23 cellular contexts compared by ENCODE assay signal in genomic region chr9:135275926-135276289, GRCh38.
"Had no signal": no experiment of that assay in that cellular context is flagged by ENCODE, and none has a peak within 500 bp of the region (broad histone marks: within the 10 kb centered on the region; RNA-seq: fewer than 3 reads in every experiment).

No MANE protein-coding gene starts in this region.

- H3K4me3 Mint-ChIP-seq: dendritic cell treated with granulocyte-macrophage colony-stimulating factor and Interleukin-4, amounts not matched to agents 40 ng/mL and 50 ng/mL, for 4 days; effector memory CD8-positive, alpha-beta T cell; immature natural killer cell; stimulated activated effector memory CD8-positive, alpha-beta T cell treated with anti-CD3 and anti-CD28 coated beads, Interleukin-12 subunit alpha, Interleukin-12 subunit beta, amount 100 ng/mL, for 72 hours had no signal

- H3K4me3 ChIP-seq: esophagus muscularis mucosa, gastrocnemius medialis, left ventricle myocardium inferior, lung, psoas muscle, right lobe of liver, thoracic aorta, transverse colon had no signal

- H3K27me3 ChIP-seq: right lobe of liver had no signal

- H3K9me3 ChIP-seq: esophagus muscularis mucosa, gastrocnemius medialis, left ventricle myocardium inferior, psoas muscle, right lobe of liver, thoracic aorta, transverse colon had no signal

- FAIRE-seq: colon, keratinocyte had no signal

- H3K4me1 ChIP-seq: esophagus muscularis mucosa, gastrocnemius medialis, parathyroid adenoma, psoas muscle, transverse colon had no signal

- H2AFZ ChIP-seq: parathyroid adenoma had no signal

- H3K9me3 Mint-ChIP-seq: dendritic cell treated with granulocyte-macrophage colony-stimulating factor and Interleukin-4, amounts not matched to agents 40 ng/mL and 50 ng/mL, for 4 days; effector memory CD8-positive, alpha-beta T cell; immature natural killer cell; naive B cell; stimulated activated effector memory CD8-positive, alpha-beta T cell treated with anti-CD3 and anti-CD28 coated beads, Interleukin-12 subunit alpha, Interleukin-12 subunit beta, amount 100 ng/mL, for 72 hours had no signal

- ATAC-seq: effector memory CD8-positive, alpha-beta T cell; gastrocnemius medialis; psoas muscle; stimulated activated effector memory CD8-positive, alpha-beta T cell treated with anti-CD3 and anti-CD28 coated beads, Interleukin-12 subunit alpha, Interleukin-12 subunit beta, amount 100 ng/mL, for 72 hours; stimulated activated naive CD8-positive, alpha-beta T cell treated with anti-CD3 and anti-CD28 coated beads, Interleukin-15, Interleukin-2, amounts not matched to agents 100 U/mL and 50 U/mL, for 24 hours had no signal

- DNase-seq: effector memory CD8-positive, alpha-beta T cell; gastrocnemius medialis; immature natural killer cell; left cardiac atrium; left ventricle myocardium inferior; mesenchymal stem cell; naive B cell; psoas muscle; retina; right lobe of liver; stimulated activated CD4-positive, alpha-beta T cell treated with anti-CD3 and anti-CD28 coated beads, Interleukin-4, amount 100 ng/mL, for 1 hour; stimulated activated CD8-positive, alpha-beta memory T cell treated with anti-CD3 and anti-CD28 coated beads, Interleukin-4, amount 100 ng/mL, for 48 hours; stimulated activated naive CD8-positive, alpha-beta T cell treated with anti-CD3 and anti-CD28 coated beads, Interleukin-15, Interleukin-2, amounts not matched to agents 100 U/mL and 50 U/mL, for 24 hours; transverse colon had no signal

- H3K36me3 Mint-ChIP-seq: immature natural killer cell; naive B cell; stimulated activated effector memory CD8-positive, alpha-beta T cell treated with anti-CD3 and anti-CD28 coated beads, Interleukin-12 subunit alpha, Interleukin-12 subunit beta, amount 100 ng/mL, for 72 hours had no signal

- H3K79me2 ChIP-seq: parathyroid adenoma had no signal

- H3K27ac ChIP-seq: epithelial cell of prostate, esophagus muscularis mucosa, gastrocnemius medialis, left ventricle myocardium inferior, parathyroid adenoma, psoas muscle, right lobe of liver, thoracic aorta, transverse colon had no signal

- H3K36me3 ChIP-seq: esophagus muscularis mucosa, gastrocnemius medialis, left ventricle myocardium inferior, right lobe of liver, thoracic aorta, transverse colon had no signal

- H3K4me1 Mint-ChIP-seq: immature natural killer cell; naive B cell; stimulated activated effector memory CD8-positive, alpha-beta T cell treated with anti-CD3 and anti-CD28 coated beads, Interleukin-12 subunit alpha, Interleukin-12 subunit beta, amount 100 ng/mL, for 72 hours had no signal

- H3K27ac Mint-ChIP-seq: dendritic cell treated with granulocyte-macrophage colony-stimulating factor and Interleukin-4, amounts not matched to agents 40 ng/mL and 50 ng/mL, for 4 days; effector memory CD8-positive, alpha-beta T cell; immature natural killer cell; stimulated activated effector memory CD8-positive, alpha-beta T cell treated with anti-CD3 and anti-CD28 coated beads, Interleukin-12 subunit alpha, Interleukin-12 subunit beta, amount 100 ng/mL, for 72 hours had no signal

- H3K9ac ChIP-seq: parathyroid adenoma had no signal
